ENCODE assay signal across 8 cellular contexts in genomic region chr2:223101340-223102039, GRCh38. TPM values are rescaled to one million over a fixed set of nuclear protein-coding genes. Genes with fewer than 3 reads are reported as not detected.
DNase-seq lines count a peak whose midpoint lies in the region; ATAC-seq, FAIRE-seq and TF ChIP-seq lines count a peak whose summit lies in the region.

No MANE protein-coding gene starts in this region.

- peaks cover 8% of the 10 kb centered on the region for H3K4me1 ChIP-seq in testis

- no peaks in the 10 kb centered on the region for H3K36me3 Mint-ChIP-seq in Calu3 (ENCODE audit: insufficient read depth, unreplicated experiment)

- H3K9me3 Mint-ChIP-seq in Calu3 (ENCODE audit: low read depth, unreplicated experiment) = no peaks in the 10 kb centered on the region

- DNase-seq in Calu3 (peak; percentile 63), RCC 7860 (ENCODE audit: low spot score) (peak; percentile 22), globus pallidus (ENCODE audit: low spot score) (peak; percentile 8), testis (no peak), epidermal melanocyte (ENCODE audit: insufficient read length, low spot score) (no peak)
- DNase-seq in effector CD4-positive, alpha-beta T cell = no peak

- H3K4me3 Mint-ChIP-seq in Calu3 (ENCODE audit: low read depth, unreplicated experiment) = no peak overlapping the region

- 71 to 83% methylated on average over 4 of the region's 4 CpGs for WGBS in testis, 2 donors

- H3K27me3 Mint-ChIP-seq in Calu3 (ENCODE audit: unreplicated experiment) = no peaks in the 10 kb centered on the region

- no peak overlapping the region for H3K27ac Mint-ChIP-seq in Calu3 (ENCODE audit: unreplicated experiment)

- no peak overlapping the region for H3K27ac ChIP-seq in testis

- FAIRE-seq in RCC 7860 (lab: Jason Lieb, UNC) = no peak

- intact Hi-C loops in Calu3 (cut with micrococcal nuclease; ENCODE audit: unreplicated experiment) (loop anchor here (2.0 kb wide), 3 partner anchors 121 to 407 kb away; no protein-coding TSS in a partner anchor), testis (cut with DNase I; ENCODE audit: low total_unique reads) (loop anchor here (10.0 kb wide), 1 partner anchor 127 kb away; no protein-coding TSS in a partner anchor)

- peak; percentile 50 for TF ChIP-seq CTCF in Calu3 (IDR thresholded peaks at IDR 0.05; ENCODE audit: unreplicated experiment)
- TF ChIP-seq CTCF in testis (IDR thresholded peaks at IDR 0.05) = peak in 2 of 3 experiments; percentile 17 to 36

- no peaks in the 10 kb centered on the region for H3K9me3 ChIP-seq in testis

- H3K27me3 ChIP-seq in testis = no peaks in the 10 kb centered on the region

- TF ChIP-seq POLR2A in testis (IDR thresholded peaks at IDR 0.05) = no peak

- H3K36me3 ChIP-seq in testis (ENCODE audit: low read depth, missing control alignments) = no peaks in the 10 kb centered on the region

- no peak overlapping the region for H3K4me3 ChIP-seq in testis

- H3K4me1 Mint-ChIP-seq in Calu3 (ENCODE audit: low read depth, unreplicated experiment) = peaks cover 8% of the 10 kb centered on the region

- CTCF ChIA-PET in Calu3 (lab: Charles Lee) = interaction anchor here (0.6 to 1.5 kb wide), 5 partner anchors 120 to 501 kb away, joined by 4 to 25 read pairs (median 5); partner anchors contain the start of gene SCG2

- ATAC-seq in GM19324 (IDR thresholded peaks at IDR 0.05; ENCODE audit: low FRiP score, unreplicated experiment) = peak; percentile 53
- ATAC-seq in HG03175 (IDR thresholded peaks at IDR 0.05; ENCODE audit: unreplicated experiment) = peak; percentile 70

- BruUV-seq in Calu3 (replicated peaks; lab: Mats Ljungman, UMichigan) = no TSS peak

RNA-seq across cellular contexts. Expression of gene KCNE4, which starts 49.5 kb away (rescaled TPM):
- not detected in 2 replicates for total RNA-seq in Calu3 (2022)
- total RNA-seq in testis = 1 to 10 TPM; 2.3 to 2.5 TPM
- 3.3 TPM for polyA plus RNA-seq in testis (ENCODE audit: insufficient read depth, low read depth, low replicate concordance)

Comparison
In these comparisons a context has a peak if more than half of its experiments do, and no peak if none do; other contexts are left out.
1. DNase-seq: peak in Calu3 (single experiment), RCC 7860 (single experiment) and globus pallidus (single experiment); none in testis (single experiment), epidermal melanocyte (single experiment) and effector CD4-positive, alpha-beta T cell (single experiment).